In the genomic region with DNA sequence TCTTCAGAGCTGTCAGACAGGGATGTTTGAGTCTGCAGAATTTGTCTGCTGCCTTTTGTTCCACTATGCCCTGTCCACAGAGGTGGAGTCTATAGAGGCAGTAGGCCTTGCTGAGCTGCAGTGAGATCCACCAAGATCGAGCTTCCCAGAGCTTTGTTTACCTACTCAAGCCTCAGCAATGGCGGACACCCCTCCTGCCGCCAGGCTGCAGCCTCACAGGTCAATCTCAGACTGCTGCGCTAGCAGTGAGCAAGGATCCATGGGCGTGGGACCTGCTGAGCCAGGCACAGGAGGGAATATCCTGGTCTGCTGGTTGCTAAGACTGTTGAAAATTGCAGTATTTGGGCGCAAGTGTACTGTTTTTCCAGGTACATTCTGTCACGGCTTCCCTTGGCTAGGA, we compare ENCODE assay signal across 29 cellular contexts.
"Had no signal": no experiment of that assay in that cellular context is flagged by ENCODE, and none has a peak within 500 bp of the region (broad histone marks: within the 10 kb centered on the region; RNA-seq: fewer than 3 reads in every experiment).

No MANE protein-coding gene starts in this region.

- H3K4me3 Mint-ChIP-seq: naive thymus-derived CD8-positive, alpha-beta T cell; natural killer cell treated with Interleukin-12 subunit alpha and Interleukin-12 subunit beta and Interleukin-15 and Interleukin-18, amount 100 ng/mL, for 72 hours; nephron progenitor cell; neural crest cell; stimulated activated memory B cell treated with anti-CD40 and anti-IgM and Interleukin-4, amounts not matched to agents 10 μg/mL and 1 μg/mL and 100 μg/mL, for 72 hours had no signal

- H3K36me3 Mint-ChIP-seq: naive thymus-derived CD8-positive, alpha-beta T cell; stimulated activated memory B cell treated with anti-CD40 and anti-IgM and Interleukin-4, amounts not matched to agents 10 μg/mL and 1 μg/mL and 100 μg/mL, for 72 hours had no signal

- H3K27ac ChIP-seq: neutrophil, pancreas, psoas muscle, skin epidermis, spleen, stomach, thoracic aorta, thyroid gland, tibial nerve, upper lobe of left lung, vagina had no signal

- H3K4me1 Mint-ChIP-seq: naive thymus-derived CD8-positive, alpha-beta T cell; nephron progenitor cell; neural crest cell; stimulated activated memory B cell treated with anti-CD40 and anti-IgM and Interleukin-4, amounts not matched to agents 10 μg/mL and 1 μg/mL and 100 μg/mL, for 72 hours had no signal

- H3K4me3 ChIP-seq: pancreas, psoas muscle, skin epidermis, smooth muscle cell, spleen, stomach, thoracic aorta, thyroid gland, tibial nerve, upper lobe of left lung, vagina had no signal

- H3K4me2 ChIP-seq: smooth muscle cell had no signal

- ATAC-seq: naive thymus-derived CD8-positive, alpha-beta T cell; natural killer cell treated with Interleukin-12 subunit alpha and Interleukin-12 subunit beta and Interleukin-15 and Interleukin-18, amount 100 ng/mL, for 72 hours; pancreas; psoas muscle; right cardiac atrium; sciatic nerve; stimulated activated memory B cell treated with anti-CD40 and anti-IgM and Interleukin-4, amounts not matched to agents 10 μg/mL and 1 μg/mL and 100 μg/mL, for 72 hours; stimulated activated naive CD8-positive, alpha-beta T cell treated with anti-CD3 and anti-CD28 coated beads, Interleukin-15, Interleukin-2, amounts not matched to agents 100 U/mL and 50 U/mL, for 24 hours had no signal

- H3K36me3 ChIP-seq: neutrophil, pancreas, spleen, stomach, thoracic aorta, thyroid gland, tibial nerve, upper lobe of left lung, vagina had no signal

- DNase-seq: naive thymus-derived CD8-positive, alpha-beta T cell; nephron progenitor cell; nucleus accumbens; pancreas; psoas muscle; spleen; stimulated activated CD4-positive, alpha-beta T cell treated with anti-CD3 and anti-CD28 coated beads, Interleukin-12 subunit alpha, Interleukin-12 subunit beta, amount 100 ng/mL, for 4 hours; stimulated activated CD4-positive, alpha-beta T cell treated with anti-CD3 and anti-CD28 coated beads, Interleukin-1b, Interleukin-23, amount 100 ng/mL, for 48 hours; stimulated activated CD4-positive, alpha-beta T cell treated with anti-CD3 and anti-CD28 coated beads, Interleukin-4, amount 100 ng/mL, for 1 hour; stimulated activated CD4-positive, alpha-beta T cell treated with anti-CD3 and anti-CD28 coated beads, Interleukin-4, amount 100 ng/mL, for 4 hours; stimulated activated CD8-positive, alpha-beta memory T cell treated with anti-CD3 and anti-CD28 coated beads, Interleukin-4, amount 100 ng/mL, for 48 hours; stimulated activated naive CD4-positive, alpha-beta T cell; stimulated activated naive CD8-positive, alpha-beta T cell treated with anti-CD3 and anti-CD28 coated beads, Interleukin-15, Interleukin-2, amounts not matched to agents 100 U/mL and 50 U/mL, for 24 hours; stomach; thyroid gland; trophoblast cell; upper lobe of left lung had no signal

- H3K27me3 ChIP-seq: neutrophil, pancreas, spleen, thyroid gland, tibial nerve, upper lobe of left lung, vagina had no signal

- H3K9me3 ChIP-seq: neutrophil, pancreas, psoas muscle, thoracic aorta, thyroid gland, upper lobe of left lung, vagina had no signal

- H3K27me3 Mint-ChIP-seq: natural killer cell treated with Interleukin-12 subunit alpha and Interleukin-12 subunit beta and Interleukin-15 and Interleukin-18, amount 100 ng/mL, for 72 hours; progenitor cell of endocrine pancreas; stimulated activated memory B cell treated with anti-CD40 and anti-IgM and Interleukin-4, amounts not matched to agents 10 μg/mL and 1 μg/mL and 100 μg/mL, for 72 hours had no signal

- H3K27ac Mint-ChIP-seq: natural killer cell treated with Interleukin-12 subunit alpha and Interleukin-12 subunit beta and Interleukin-15 and Interleukin-18, amount 100 ng/mL, for 72 hours; nephron progenitor cell; progenitor cell of endocrine pancreas; stimulated activated memory B cell treated with anti-CD40 and anti-IgM and Interleukin-4, amounts not matched to agents 10 μg/mL and 1 μg/mL and 100 μg/mL, for 72 hours had no signal

- H3K9me3 Mint-ChIP-seq: neural crest cell had no signal

- H3K4me1 ChIP-seq: pancreas, psoas muscle, spleen, stomach, thyroid gland, tibial nerve, upper lobe of left lung, vagina had no signal
